ENCODE assay signal across 27 cellular contexts in the genomic region with DNA sequence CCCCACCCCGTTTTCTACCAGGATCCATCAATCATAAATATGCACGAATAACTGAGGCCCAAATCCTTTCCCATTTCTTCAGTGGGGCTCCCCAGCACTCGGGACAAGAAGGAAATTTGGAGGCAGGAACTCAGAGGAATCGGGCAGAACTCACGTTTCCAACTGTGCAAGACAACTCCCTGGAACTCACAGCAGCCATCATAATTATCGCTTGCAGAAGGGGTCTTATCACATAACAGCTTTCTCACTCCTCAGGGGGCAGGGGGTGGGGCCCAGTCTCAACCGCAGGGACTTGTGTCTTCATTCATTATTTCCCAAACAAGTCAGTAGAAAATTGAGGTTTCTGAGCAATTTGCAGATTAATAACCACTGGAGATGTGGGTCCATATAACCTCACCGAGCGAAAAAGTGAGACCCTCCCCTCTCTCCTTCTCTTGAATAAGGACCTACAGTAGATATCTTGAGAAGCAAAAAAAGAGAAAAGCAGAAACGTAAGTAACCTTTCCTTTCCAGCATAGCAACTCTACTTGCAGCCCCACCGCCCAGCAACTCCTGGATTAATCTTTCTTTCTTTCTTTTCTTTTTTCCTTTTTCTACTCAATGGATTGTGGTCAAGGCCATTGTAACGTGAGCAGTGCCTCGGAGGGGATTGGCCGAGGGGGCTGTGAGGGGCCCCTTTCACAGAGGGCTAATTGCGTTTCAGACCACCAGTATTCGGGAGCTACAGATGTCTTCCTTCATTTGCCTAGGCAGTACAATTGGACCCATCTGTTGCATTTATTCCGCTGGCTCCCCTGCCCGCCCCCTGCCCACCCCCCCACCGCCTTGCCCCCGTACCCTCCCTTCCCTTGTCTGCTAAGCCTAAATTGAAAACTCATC. TPM values are rescaled to one million over a fixed set of nuclear protein-coding genes. Genes with fewer than 3 reads are reported as not detected.
A peak's percentile ranks its signal among the peaks of the same experiment; 100 is the strongest.
DNase-seq lines count a peak whose midpoint lies in the region; ATAC-seq and TF ChIP-seq lines count a peak whose summit lies in the region.
"Had no signal": no experiment of that assay in that cellular context is flagged by ENCODE, and none has a peak within 500 bp of the region (broad histone marks: within the 10 kb centered on the region; RNA-seq: fewer than 3 reads in every experiment).

No MANE protein-coding gene starts in this region.

- no peak overlapping the region for H3K14ac ChIP-seq in neuronal stem cell (ENCODE audit: low read length)

- intact Hi-C loops in activated naive CD4-positive, alpha-beta T cell treated with anti-CD3 and anti-CD28 coated beads for 36 hours (cut with micrococcal nuclease): no loop called here

- no peak overlapping the region for H3K27ac Mint-ChIP-seq in activated naive CD4-positive, alpha-beta T cell treated with anti-CD3 and anti-CD28 coated beads for 36 hours
- H3K27ac Mint-ChIP-seq: activated CD4-positive, alpha-beta memory T cell treated with anti-CD3 and anti-CD28 coated beads, Interleukin-2, amount 10 ng/mL, durations not matched to agents 7 days and 5 days; HFFc6; immature natural killer cell; T-helper 2 cell treated with Interferon-gamma antibody and Interleukin-4, amounts not matched to agents 5 μg/mL and 100 μg/mL, for 36 hours had no signal

- peaks cover 0 to 76% (median 53%) of the 10 kb centered on the region in 3 experiments for H3K27me3 ChIP-seq in neuronal stem cell (ENCODE audit: control insufficient read depth in 3 of 3, insufficient read depth in 3 of 3, low read depth in 1 of 3, low read length in 3 of 3)
- H3K27me3 ChIP-seq: foreskin keratinocyte, right lobe of liver had no signal

- no peak overlapping the region for H2AFZ ChIP-seq in neuronal stem cell (ENCODE audit: low read length)
- H2AFZ ChIP-seq: hepatocyte had no signal

- H3K23ac ChIP-seq in neuronal stem cell (ENCODE audit: low read depth, low read length, poor library complexity): no peak overlapping the region

- H3K36me3 ChIP-seq in HEK293 (ENCODE audit: control insufficient read depth in 2 of 2, insufficient read depth in 1 of 2, low read length in 2 of 2) (no peaks in the 10 kb centered on the region), neuronal stem cell (replicated peaks in 1 of 2; ENCODE audit: control insufficient read depth in 2 of 2, insufficient read depth in 2 of 2, low read length in 2 of 2) (no peaks in the 10 kb centered on the region)
- H3K36me3 ChIP-seq: brain microvascular endothelial cell, right lobe of liver had no signal

- no peaks in the 10 kb centered on the region for H3K36me3 Mint-ChIP-seq in activated naive CD4-positive, alpha-beta T cell treated with anti-CD3 and anti-CD28 coated beads for 36 hours (ENCODE audit: low read depth)
- H3K36me3 Mint-ChIP-seq: immature natural killer cell had no signal

- TF ChIP-seq CTCF in HEK293 (tag by site-specific recombination; IDR thresholded peaks at IDR 0.05) (no peak), coronary artery (IDR thresholded peaks at IDR 0.05) (no peak)

- CTCF ChIA-PET in HEK293 (lab: Yijun Ruan, JAX): interaction anchor here (0.6 to 4.8 kb wide), 3 partner anchors 11 to 204 kb away, joined by 3 to 31 read pairs (median 20); no protein-coding TSS in a partner anchor
- CTCF ChIA-PET in activated naive CD4-positive, alpha-beta T cell treated with anti-CD3 and anti-CD28 coated beads for 36 hours (lab: Charles Lee): no interaction called here

- WGBS in neuronal stem cell (ENCODE audit: extremely low coverage in 2 of 2, insufficient read length in 2 of 2, insufficient replicate concordance in 1 of 2), 2 donors: no CpG with 5 or more reads among the region's 20 CpGs

- no peak overlapping the region for H2BK5ac ChIP-seq in neuronal stem cell (ENCODE audit: low read length)

- H4K8ac ChIP-seq in neuronal stem cell (ENCODE audit: low read depth, low read length): no peak overlapping the region

- H3K79me1 ChIP-seq in neuronal stem cell (ENCODE audit: low read depth, low read length): peaks cover 1% of the 10 kb centered on the region

- DNase-seq in NCI-H82 treated with DMSO at 0.1 percent for 48 hours (lab: John Stamatoyannopoulos, UW; ENCODE audit: unreplicated experiment): peak; percentile 84
- DNase-seq in coronary artery (ENCODE audit: low spot score): peak; percentile 43
- DNase-seq in neuronal stem cell (ENCODE audit: low spot score): no peak
- no peak for DNase-seq in activated naive CD4-positive, alpha-beta T cell treated with anti-CD3 and anti-CD28 coated beads for 36 hours
- DNase-seq: activated CD4-positive, alpha-beta memory T cell treated with anti-CD3 and anti-CD28 coated beads, Interleukin-2, amount 10 ng/mL, durations not matched to agents 7 days and 5 days; activated gamma-delta T cell; brain microvascular endothelial cell; effector memory CD4-positive, alpha-beta T cell; foreskin keratinocyte; HFFc6; immature natural killer cell; KBM-7; left ventricle myocardium superior; mucosa of descending colon; NCI-H1417 treated with DMSO at 0.1 percent for 48 hours; NCI-H526 treated with DMSO at 0.1 percent for 48 hours; stimulated activated naive CD8-positive, alpha-beta T cell treated with anti-CD3 and anti-CD28 coated beads, Interleukin-15, Interleukin-2, amounts not matched to agents 100 U/mL and 50 U/mL, for 24 hours had no signal

- H3K27ac ChIP-seq in HEK293 (ENCODE audit: extremely low read depth, low read depth, low read length): no peak overlapping the region
- no peak overlapping the region for H3K27ac ChIP-seq in coronary artery
- no peak overlapping the region for H3K27ac ChIP-seq in neuronal stem cell (replicated peaks; ENCODE audit: low read length)
- H3K27ac ChIP-seq: brain microvascular endothelial cell, foreskin keratinocyte, hepatocyte, right lobe of liver had no signal

- H3K4me2 ChIP-seq in neuronal stem cell (ENCODE audit: insufficient read depth, low read length, poor library complexity, severe bottlenecking): peak overlapping the region; percentile 36
- H3K4me2 ChIP-seq: hepatocyte had no signal

- H3K9me3 ChIP-seq in HEK293 (ENCODE audit: control insufficient read depth, insufficient read depth, low read depth, low read length) (no peaks in the 10 kb centered on the region), neuronal stem cell (replicated peaks in 1 of 2; ENCODE audit: control insufficient read depth in 2 of 2, insufficient read depth in 1 of 2, low read depth in 1 of 2, low read length in 2 of 2) (peaks cover 0 to under 1% of the 10 kb centered on the region in 2 donors)
- H3K9me3 ChIP-seq: mucosa of descending colon, right lobe of liver had no signal

- no peak overlapping the region for H3K4ac ChIP-seq in neuronal stem cell (ENCODE audit: low read length)

- POLR2A ChIA-PET in HEK293 (lab: Yijun Ruan, JAX): no interaction called here

- H3K4me1 ChIP-seq in HEK293 (ENCODE audit: control insufficient read depth, insufficient read depth, low read length): peaks cover 5% of the 10 kb centered on the region; the same call in 1 of the 2 replicates
- H3K4me1 ChIP-seq in neuronal stem cell (ENCODE audit: control insufficient read depth in 2 of 2, insufficient read depth in 1 of 2, low read depth in 1 of 2, low read length in 2 of 2): peaks cover 12 to 14% of the 10 kb centered on the region in 2 donors
- H3K4me1 ChIP-seq: right lobe of liver had no signal

- ATAC-seq in GM21723 (IDR thresholded peaks at IDR 0.05; ENCODE audit: unreplicated experiment) (no peak), HG03342 (IDR thresholded peaks at IDR 0.05; ENCODE audit: unreplicated experiment) (no peak)
- ATAC-seq: foreskin keratinocyte; left ventricle myocardium superior; mucosa of descending colon; right lobe of liver; stimulated activated naive CD8-positive, alpha-beta T cell treated with anti-CD3 and anti-CD28 coated beads, Interleukin-15, Interleukin-2, amounts not matched to agents 100 U/mL and 50 U/mL, for 24 hours had no signal

- H2BK15ac ChIP-seq in neuronal stem cell (ENCODE audit: low read length): no peak overlapping the region

- H3K27me3 Mint-ChIP-seq in activated naive CD4-positive, alpha-beta T cell treated with anti-CD3 and anti-CD28 coated beads for 36 hours (ENCODE audit: low read depth): peaks cover 10% of the 10 kb centered on the region

- H2BK12ac ChIP-seq in neuronal stem cell (ENCODE audit: low read length): no peak overlapping the region

- H3K9me3 Mint-ChIP-seq in activated naive CD4-positive, alpha-beta T cell treated with anti-CD3 and anti-CD28 coated beads for 36 hours: no peaks in the 10 kb centered on the region
- H3K9me3 Mint-ChIP-seq: activated CD4-positive, alpha-beta memory T cell treated with anti-CD3 and anti-CD28 coated beads, Interleukin-2, amount 10 ng/mL, durations not matched to agents 7 days and 5 days; HFFc6; immature natural killer cell; nephron; T-helper 2 cell treated with Interferon-gamma antibody and Interleukin-4, amounts not matched to agents 5 μg/mL and 100 μg/mL, for 36 hours had no signal

- no peak overlapping the region for H3K18ac ChIP-seq in neuronal stem cell (ENCODE audit: low read length)

- no peak overlapping the region for H2BK120ac ChIP-seq in neuronal stem cell (ENCODE audit: low read depth, low read length)

- H3K4me3 ChIP-seq in HEK293 (ENCODE audit: low read depth, low read length): no peak overlapping the region
- no peak overlapping the region for H3K4me3 ChIP-seq in coronary artery
- no peak overlapping the region for H3K4me3 ChIP-seq in neuronal stem cell (ENCODE audit: low read length in 2 of 2)
- H3K4me3 ChIP-seq: hepatocyte, mucosa of descending colon, right lobe of liver had no signal

- H3K4me3 Mint-ChIP-seq in activated naive CD4-positive, alpha-beta T cell treated with anti-CD3 and anti-CD28 coated beads for 36 hours: no peak overlapping the region
- H3K4me3 Mint-ChIP-seq: activated CD4-positive, alpha-beta memory T cell treated with anti-CD3 and anti-CD28 coated beads, Interleukin-2, amount 10 ng/mL, durations not matched to agents 7 days and 5 days; HFFc6; immature natural killer cell; nephron; T-helper 2 cell treated with Interferon-gamma antibody and Interleukin-4, amounts not matched to agents 5 μg/mL and 100 μg/mL, for 36 hours had no signal

- H3K9ac ChIP-seq in neuronal stem cell (ENCODE audit: low read depth, low read length, poor library complexity): no peak overlapping the region

- H4K91ac ChIP-seq in neuronal stem cell (ENCODE audit: low read depth, low read length, poor library complexity): no peak overlapping the region

- no peaks in the 10 kb centered on the region for H3K4me1 Mint-ChIP-seq in activated naive CD4-positive, alpha-beta T cell treated with anti-CD3 and anti-CD28 coated beads for 36 hours (ENCODE audit: low read depth)
- H3K4me1 Mint-ChIP-seq: activated CD4-positive, alpha-beta memory T cell treated with anti-CD3 and anti-CD28 coated beads, Interleukin-2, amount 10 ng/mL, durations not matched to agents 7 days and 5 days; immature natural killer cell had no signal

- no peak overlapping the region for H2AK5ac ChIP-seq in neuronal stem cell (ENCODE audit: low read depth, low read length)

RNA-seq across cellular contexts. Expression of gene TIFAB, which starts 24.7 kb away (rescaled TPM):
- not detected for polyA plus RNA-seq in neuronal stem cell (2013, experiment 1 of 2)
- polyA plus RNA-seq in neuronal stem cell (2013, experiment 2 of 2): not detected
- total RNA-seq in activated naive CD4-positive, alpha-beta T cell treated with anti-CD3 and anti-CD28 coated beads for 36 hours: not detected
- total RNA-seq: activated CD4-positive, alpha-beta memory T cell treated with anti-CD3 and anti-CD28 coated beads, Interleukin-2, amount 10 ng/mL, durations not matched to agents 7 days and 5 days; esophagus mucosa; foreskin keratinocyte; hepatocyte; HFFc6; HT-29; left ventricle myocardium superior had no signal
- polyA plus RNA-seq: foreskin keratinocyte, hepatocyte had no signal

RNA-seq across cellular contexts. Expression of gene DCANP1, which starts 29.7 kb away (rescaled TPM):
- not detected for polyA plus RNA-seq in neuronal stem cell (2013, experiment 1 of 2)
- not detected for polyA plus RNA-seq in neuronal stem cell (2013, experiment 2 of 2)
- total RNA-seq in activated naive CD4-positive, alpha-beta T cell treated with anti-CD3 and anti-CD28 coated beads for 36 hours: not detected
- total RNA-seq: activated CD4-positive, alpha-beta memory T cell treated with anti-CD3 and anti-CD28 coated beads, Interleukin-2, amount 10 ng/mL, durations not matched to agents 7 days and 5 days; esophagus mucosa; foreskin keratinocyte; hepatocyte; HFFc6; HT-29; left ventricle myocardium superior; mucosa of descending colon; right lobe of liver had no signal
- polyA plus RNA-seq: adipose tissue, foreskin keratinocyte, hepatocyte had no signal

RNA-seq across cellular contexts. Expression of gene NEUROG1, which starts 58.9 kb away (rescaled TPM):
- 0.04 TPM for polyA plus RNA-seq in neuronal stem cell (2013, experiment 1 of 2)
- 0.03 TPM for polyA plus RNA-seq in neuronal stem cell (2013, experiment 2 of 2)
- total RNA-seq in activated naive CD4-positive, alpha-beta T cell treated with anti-CD3 and anti-CD28 coated beads for 36 hours: not detected
- total RNA-seq: activated CD4-positive, alpha-beta memory T cell treated with anti-CD3 and anti-CD28 coated beads, Interleukin-2, amount 10 ng/mL, durations not matched to agents 7 days and 5 days; esophagus mucosa; foreskin keratinocyte; hepatocyte; HFFc6; HT-29; left ventricle myocardium superior; mucosa of descending colon; right lobe of liver had no signal
- polyA plus RNA-seq: adipose tissue, foreskin keratinocyte, hepatocyte, immature natural killer cell had no signal

Comparison
In these comparisons a context has a peak if more than half of its experiments do, and no peak if none do; other contexts are left out.
1. DNase-seq: peak in NCI-H82 treated with DMSO at 0.1 percent for 48 hours (single experiment) and coronary artery (single experiment); none in neuronal stem cell (single experiment) and activated naive CD4-positive, alpha-beta T cell treated with anti-CD3 and anti-CD28 coated beads for 36 hours (single experiment).